In genomic region chr19:1421958-1422305, GRCh38 we compare ENCODE assay signal across 20 cellular contexts.
"Had no signal": no experiment of that assay in that cellular context is flagged by ENCODE, and none has a peak within 500 bp of the region (broad histone marks: within the 10 kb centered on the region; RNA-seq: fewer than 3 reads in every experiment).

No MANE protein-coding gene starts in this region.

- H3K9me3 ChIP-seq: colonic mucosa, right atrium auricular region, thoracic aorta had no signal

- H3K4me1 ChIP-seq: colonic mucosa had no signal

- H3K27me3 Mint-ChIP-seq: activated B cell treated with CpG ODN at 0.5 μM for 24 hours; activated CD4-positive, alpha-beta T cell treated with anti-CD3 and anti-CD28 coated beads, Interleukin-2, amount 10 ng/mL, durations not matched to agents 24 days and 14 days; activated CD8-positive, alpha-beta T cell treated with anti-CD3 and anti-CD28 coated beads for 36 hours; brain had no signal

- H3K4me3 ChIP-seq: colonic mucosa, right atrium auricular region, thoracic aorta had no signal

- H3K9me3 Mint-ChIP-seq: activated B cell treated with CpG ODN at 0.5 μM for 24 hours; activated CD4-positive, alpha-beta T cell treated with anti-CD3 and anti-CD28 coated beads, Interleukin-2, amount 10 ng/mL, durations not matched to agents 24 days and 14 days; activated CD8-positive, alpha-beta T cell treated with anti-CD3 and anti-CD28 coated beads for 36 hours; activated naive CD4-positive, alpha-beta T cell treated with anti-CD3 and anti-CD28 coated beads for 36 hours; brain; stimulated activated effector memory CD8-positive, alpha-beta T cell treated with anti-CD3 and anti-CD28 coated beads, Interleukin-12 subunit alpha, Interleukin-12 subunit beta, amount 100 ng/mL, for 72 hours; T-helper 2 cell treated with Interferon-gamma antibody and Interleukin-4, amounts not matched to agents 5 μg/mL and 100 μg/mL, for 36 hours had no signal

- H3K27me3 ChIP-seq: colonic mucosa, right atrium auricular region had no signal

- DNase-seq: activated B cell treated with CpG ODN at 0.5 μM for 24 hours; activated CD4-positive, alpha-beta T cell treated with anti-CD3 and anti-CD28 coated beads, Interleukin-2, amount 10 ng/mL, durations not matched to agents 24 days and 14 days; activated CD8-positive, alpha-beta T cell treated with anti-CD3 and anti-CD28 coated beads for 36 hours; activated naive CD4-positive, alpha-beta T cell treated with anti-CD3 and anti-CD28 coated beads for 36 hours; activated T-cell treated with anti-CD3 and anti-CD28 coated beads, Interleukin-2, amount 50 U/mL, for 1 hour; anterior cingulate cortex; central memory CD4-positive, alpha-beta T cell; colonic mucosa; erythroblast; foreskin melanocyte; hypothalamus; islet precursor cell; midbrain; stimulated activated CD4-positive, alpha-beta T cell treated with anti-CD3 and anti-CD28 coated beads, Interleukin-4, amount 100 ng/mL, for 24 hours; SW 1271 had no signal

- H3K4me3 Mint-ChIP-seq: activated B cell treated with CpG ODN at 0.5 μM for 24 hours; activated CD4-positive, alpha-beta T cell treated with anti-CD3 and anti-CD28 coated beads, Interleukin-2, amount 10 ng/mL, durations not matched to agents 24 days and 14 days; activated CD8-positive, alpha-beta T cell treated with anti-CD3 and anti-CD28 coated beads for 36 hours; activated naive CD4-positive, alpha-beta T cell treated with anti-CD3 and anti-CD28 coated beads for 36 hours; brain; stimulated activated effector memory CD8-positive, alpha-beta T cell treated with anti-CD3 and anti-CD28 coated beads, Interleukin-12 subunit alpha, Interleukin-12 subunit beta, amount 100 ng/mL, for 72 hours; T-helper 2 cell treated with Interferon-gamma antibody and Interleukin-4, amounts not matched to agents 5 μg/mL and 100 μg/mL, for 36 hours had no signal

- H3K27ac Mint-ChIP-seq: activated B cell treated with CpG ODN at 0.5 μM for 24 hours; activated CD4-positive, alpha-beta T cell treated with anti-CD3 and anti-CD28 coated beads, Interleukin-2, amount 10 ng/mL, durations not matched to agents 24 days and 14 days; activated CD8-positive, alpha-beta T cell treated with anti-CD3 and anti-CD28 coated beads for 36 hours; activated naive CD4-positive, alpha-beta T cell treated with anti-CD3 and anti-CD28 coated beads for 36 hours; stimulated activated effector memory CD8-positive, alpha-beta T cell treated with anti-CD3 and anti-CD28 coated beads, Interleukin-12 subunit alpha, Interleukin-12 subunit beta, amount 100 ng/mL, for 72 hours; T-helper 2 cell treated with Interferon-gamma antibody and Interleukin-4, amounts not matched to agents 5 μg/mL and 100 μg/mL, for 36 hours had no signal

- ATAC-seq: activated CD8-positive, alpha-beta T cell treated with anti-CD3 and anti-CD28 coated beads for 36 hours; stimulated activated effector memory CD8-positive, alpha-beta T cell treated with anti-CD3 and anti-CD28 coated beads, Interleukin-12 subunit alpha, Interleukin-12 subunit beta, amount 100 ng/mL, for 72 hours had no signal

- H3K27ac ChIP-seq: colonic mucosa, right atrium auricular region, thoracic aorta had no signal
